ENCODE assay signal across 31 cellular contexts in the genomic region with DNA sequence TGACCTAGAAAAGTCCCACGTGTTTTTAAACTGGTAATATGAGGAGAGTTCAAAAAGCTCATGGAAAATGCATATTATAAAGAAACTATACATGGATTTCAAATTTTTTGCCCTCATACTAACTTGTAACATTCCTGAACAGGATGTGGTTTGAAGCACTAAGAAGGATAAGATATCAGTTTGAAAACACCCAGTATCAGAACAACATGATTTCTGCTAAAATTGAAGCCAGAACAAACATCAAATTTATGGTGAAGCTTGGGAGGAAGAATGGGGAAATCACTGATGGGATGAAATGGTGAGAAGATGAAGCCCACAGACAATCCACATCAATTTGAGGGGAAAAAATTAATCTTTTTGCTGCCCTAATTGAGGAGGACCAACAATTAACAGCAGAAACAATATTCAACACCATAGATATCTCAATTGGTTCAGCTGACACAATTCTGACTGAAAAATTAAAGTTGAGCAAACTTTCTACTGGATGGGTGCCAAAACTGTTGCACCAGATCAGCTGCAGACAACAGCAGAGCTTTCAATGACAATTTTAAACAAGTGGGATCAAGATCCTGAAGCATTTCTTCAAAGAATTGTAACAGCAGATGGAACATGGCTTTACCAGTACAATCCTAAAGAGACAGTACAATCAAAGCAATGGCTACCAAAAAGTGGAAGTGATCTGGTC.
DNase-seq lines count a peak whose midpoint lies in the region; ATAC-seq, FAIRE-seq and TF ChIP-seq lines count a peak whose summit lies in the region.
"Had no signal": no experiment of that assay in that cellular context is flagged by ENCODE, and none has a peak within 500 bp of the region (broad histone marks: within the 10 kb centered on the region; RNA-seq: fewer than 3 reads in every experiment).

No MANE protein-coding gene starts in this region.

- BruUV-seq in MCF 10A (replicated peaks; lab: Mats Ljungman, UMichigan) (no TSS peak), mammary epithelial cell (replicated peaks; lab: Mats Ljungman, UMichigan) (no TSS peak)

- H3K9me3 Mint-ChIP-seq in MCF 10A (ENCODE audit: unreplicated experiment): no peaks in the 10 kb centered on the region
- peaks cover 2% of the 10 kb centered on the region for H3K9me3 Mint-ChIP-seq in CD4-positive, alpha-beta T cell
- H3K9me3 Mint-ChIP-seq: activated naive CD8-positive, alpha-beta T cell treated with anti-CD3 and anti-CD28 coated beads for 36 hours had no signal

- intact Hi-C loops in MCF 10A (cut with micrococcal nuclease): no loop called here
- intact Hi-C loops in mammary epithelial cell (cut with micrococcal nuclease): no loop called here
- intact Hi-C loops in CD4-positive, alpha-beta T cell (cut with DNase I, micrococcal nuclease): no loop called here

- no peak overlapping the region for H3K27ac Mint-ChIP-seq in MCF 10A (ENCODE audit: low read depth, unreplicated experiment)
- H3K27ac Mint-ChIP-seq in CD4-positive, alpha-beta T cell: no peak overlapping the region
- H3K27ac Mint-ChIP-seq: activated CD8-positive, alpha-beta T cell treated with anti-CD3 and anti-CD28 coated beads, Interleukin-2, amount 10 ng/mL, durations not matched to agents 7 days and 5 days; activated naive CD8-positive, alpha-beta T cell treated with anti-CD3 and anti-CD28 coated beads for 36 hours; CD4-positive, CD25-positive, alpha-beta regulatory T cell; T-cell had no signal

- DNase-seq in MCF 10A (ENCODE audit: unreplicated experiment) (peak; percentile 71), mammary epithelial cell (no peak), bronchial epithelial cell (ENCODE audit: low read depth) (peak; percentile 17), fibroblast of the aortic adventitia (ENCODE audit: low read depth) (peak; percentile 71), KG1 (lab: John Stamatoyannopoulos, UW) (no peak)
- DNase-seq in activated CD4-positive, alpha-beta T cell treated with anti-CD3 and anti-CD28 coated beads for 48 hours: no peak
- no peak for DNase-seq in CD4-positive, alpha-beta T cell
- DNase-seq: 8988T; activated CD8-positive, alpha-beta T cell treated with anti-CD3 and anti-CD28 coated beads, Interleukin-2, amount 10 ng/mL, durations not matched to agents 7 days and 5 days; activated effector memory CD4-positive, alpha-beta T cell treated with Interleukin-2 at 50 U/mL for 16 hours; activated naive CD8-positive, alpha-beta T cell treated with anti-CD3 and anti-CD28 coated beads for 36 hours; CD4-positive, CD25-positive, alpha-beta regulatory T cell; cerebellar nuclear complex; GOT3; left colon; mesendoderm; naive B cell; NCI-H1105 treated with DMSO at 0.1 percent for 48 hours; NCI-H2081 treated with DMSO at 0.1 percent for 48 hours; NCI-H446; NCI-H774; sigmoid colon; stimulated activated naive CD8-positive, alpha-beta T cell treated with anti-CD3 and anti-CD28 coated beads, Interleukin-15, Interleukin-2, amounts not matched to agents 100 U/mL and 50 U/mL, for 24 hours; T-cell; testis had no signal

- H3K9ac ChIP-seq in mammary epithelial cell (ENCODE audit: insufficient read depth, low read length): no peak overlapping the region

- H3K9me3 ChIP-seq in mammary epithelial cell (replicated peaks; ENCODE audit: insufficient read depth, low read length): no peaks in the 10 kb centered on the region
- no peaks in the 10 kb centered on the region for H3K9me3 ChIP-seq in CD4-positive, alpha-beta T cell (ENCODE audit: control insufficient read depth, low read length)
- H3K9me3 ChIP-seq: gastroesophageal sphincter, neutrophil, prostate gland, sigmoid colon, testis had no signal

- no peaks in the 10 kb centered on the region for H3K36me3 Mint-ChIP-seq in MCF 10A (ENCODE audit: insufficient read depth, unreplicated experiment)
- H3K36me3 Mint-ChIP-seq in CD4-positive, alpha-beta T cell (ENCODE audit: low read depth): no peaks in the 10 kb centered on the region
- H3K36me3 Mint-ChIP-seq: activated naive CD8-positive, alpha-beta T cell treated with anti-CD3 and anti-CD28 coated beads for 36 hours; CD4-positive, CD25-positive, alpha-beta regulatory T cell; T-cell had no signal

- no peaks in the 10 kb centered on the region for H3K27me3 Mint-ChIP-seq in MCF 10A (ENCODE audit: insufficient read depth, unreplicated experiment)
- H3K27me3 Mint-ChIP-seq in CD4-positive, alpha-beta T cell: peaks cover 22% of the 10 kb centered on the region

- H3K4me2 ChIP-seq in mammary epithelial cell (ENCODE audit: insufficient read depth, low read depth, low read length): no peak overlapping the region
- H3K4me2 ChIP-seq: hepatocyte had no signal

- in situ Hi-C loops in mammary epithelial cell (cut with MboI; ENCODE audit: low sequenced_read_pairs in 2 of 2): no loop called here

- H2AFZ ChIP-seq in mammary epithelial cell (ENCODE audit: low read depth, low read length): no peak overlapping the region
- H2AFZ ChIP-seq: hepatocyte had no signal

- no peaks in the 10 kb centered on the region for H3K4me1 ChIP-seq in mammary epithelial cell (ENCODE audit: insufficient read depth, low read length)
- H3K4me1 ChIP-seq: gastroesophageal sphincter, prostate gland, sigmoid colon, testis had no signal

- H3K4me1 Mint-ChIP-seq in MCF 10A (ENCODE audit: insufficient read depth, unreplicated experiment): peaks cover 10% of the 10 kb centered on the region
- H3K4me1 Mint-ChIP-seq in CD4-positive, alpha-beta T cell (ENCODE audit: low read depth): no peaks in the 10 kb centered on the region
- H3K4me1 Mint-ChIP-seq: activated naive CD8-positive, alpha-beta T cell treated with anti-CD3 and anti-CD28 coated beads for 36 hours; CD4-positive, CD25-positive, alpha-beta regulatory T cell; T-cell had no signal

- CTCF ChIA-PET in MCF 10A (lab: Yijun Ruan, JAX): interaction anchor here (1.0 kb wide), 1 partner anchor 8 kb away, joined by 7 read pairs; no protein-coding TSS in a partner anchor
- CTCF ChIA-PET in mammary epithelial cell (lab: Charles Lee; ENCODE audit: low non-redundant PET): no interaction called here
- CTCF ChIA-PET in CD4-positive, alpha-beta T cell (lab: Charles Lee): no interaction called here

- H3K36me3 ChIP-seq in mammary epithelial cell (ENCODE audit: insufficient read depth, low read length): no peaks in the 10 kb centered on the region
- H3K36me3 ChIP-seq in bronchial epithelial cell (ENCODE audit: control insufficient read depth, insufficient read depth, low read length): no peaks in the 10 kb centered on the region
- H3K36me3 ChIP-seq: gastroesophageal sphincter, neutrophil, prostate gland, sigmoid colon had no signal

- 11% methylated on average over 1 of the region's 1 CpG for WGBS in mammary epithelial cell (ENCODE audit: low coverage, missing lambda C conversion rate)

- no peak for ATAC-seq in GM19351 (IDR thresholded peaks at IDR 0.05; ENCODE audit: unreplicated experiment)
- no peak for ATAC-seq in CD4-positive, alpha-beta T cell (ENCODE audit: poor library complexity)
- ATAC-seq: activated CD8-positive, alpha-beta T cell treated with anti-CD3 and anti-CD28 coated beads, Interleukin-2, amount 10 ng/mL, durations not matched to agents 7 days and 5 days; gastroesophageal sphincter; left colon; stimulated activated naive CD8-positive, alpha-beta T cell treated with anti-CD3 and anti-CD28 coated beads, Interleukin-15, Interleukin-2, amounts not matched to agents 100 U/mL and 50 U/mL, for 24 hours; T-cell had no signal

- no peak for FAIRE-seq in bronchial epithelial cell (lab: Jason Lieb, UNC)

- H3K27me3 ChIP-seq in mammary epithelial cell (ENCODE audit: insufficient read depth, low read length) (no peaks in the 10 kb centered on the region), bronchial epithelial cell (ENCODE audit: control insufficient read depth, insufficient read depth, low read length) (no peaks in the 10 kb centered on the region)
- no peaks in the 10 kb centered on the region for H3K27me3 ChIP-seq in CD4-positive, alpha-beta T cell (ENCODE audit: control insufficient read depth, insufficient read depth, low read length)
- H3K27me3 ChIP-seq: gastroesophageal sphincter, hepatocyte, neutrophil, sigmoid colon, testis had no signal

- no peak overlapping the region for H3K4me3 ChIP-seq in mammary epithelial cell (replicated peaks in 1 of 3; ENCODE audit: insufficient read depth in 1 of 3, low read depth in 2 of 3, low read length in 3 of 3)
- H3K4me3 ChIP-seq in bronchial epithelial cell (ENCODE audit: low read depth, low read length): no peak overlapping the region
- no peak overlapping the region for H3K4me3 ChIP-seq in fibroblast of the aortic adventitia (ENCODE audit: low read depth, low read length)
- H3K4me3 ChIP-seq: gastroesophageal sphincter, hepatocyte, prostate gland, sigmoid colon, testis had no signal

- TF ChIP-seq CTCF in MCF 10A (IDR thresholded peaks at IDR 0.05; ENCODE audit: unreplicated experiment) (no peak), mammary epithelial cell (conservative IDR thresholded peaks at IDR 0.05 in 1 of 2, IDR thresholded peaks at IDR 0.05 in 1 of 2; ENCODE audit: extremely low read depth in 1 of 2, insufficient read depth in 1 of 2, low read depth in 1 of 2, low read length in 2 of 2) (no peak), bronchial epithelial cell (IDR thresholded peaks at IDR 0.05; ENCODE audit: insufficient read depth, low read length, severe bottlenecking) (no peak), fibroblast of the aortic adventitia (IDR thresholded peaks at IDR 0.05; ENCODE audit: insufficient read depth, low read length) (no peak)
- TF ChIP-seq CTCF in CD4-positive, alpha-beta T cell (IDR thresholded peaks at IDR 0.05): no peak

- no peak overlapping the region for H3K27ac ChIP-seq in mammary epithelial cell (ENCODE audit: insufficient read depth, low read depth, low read length)
- H3K27ac ChIP-seq in CD4-positive, alpha-beta T cell (ENCODE audit: low read depth, low read length): no peak overlapping the region
- H3K27ac ChIP-seq: epithelial cell of prostate, gastroesophageal sphincter, hepatocyte, neutrophil, prostate gland, sigmoid colon, testis had no signal

- no peaks in the 10 kb centered on the region for H3K79me2 ChIP-seq in mammary epithelial cell (ENCODE audit: insufficient read depth, low read length)
- H3K79me2 ChIP-seq: hepatocyte had no signal

- dilution Hi-C loops in mammary epithelial cell (cut with HindIII; ENCODE audit: low sequenced_read_pairs): no loop called here

- POLR2A ChIA-PET in MCF 10A (lab: Yijun Ruan, JAX): interaction anchor here (0.7 to 1.1 kb wide), 3 partner anchors 9 to 120 kb away, joined by 3 to 4 read pairs (median 3); no protein-coding TSS in a partner anchor
- POLR2A ChIA-PET in CD4-positive, alpha-beta T cell (lab: Charles Lee): no interaction called here

- H3K4me3 Mint-ChIP-seq in MCF 10A (ENCODE audit: unreplicated experiment): no peak overlapping the region
- no peak overlapping the region for H3K4me3 Mint-ChIP-seq in CD4-positive, alpha-beta T cell
- H3K4me3 Mint-ChIP-seq: activated CD8-positive, alpha-beta T cell treated with anti-CD3 and anti-CD28 coated beads, Interleukin-2, amount 10 ng/mL, durations not matched to agents 7 days and 5 days; activated naive CD8-positive, alpha-beta T cell treated with anti-CD3 and anti-CD28 coated beads for 36 hours; CD4-positive, CD25-positive, alpha-beta regulatory T cell; naive B cell; T-cell had no signal

- no peaks in the 10 kb centered on the region for H4K20me1 ChIP-seq in mammary epithelial cell (ENCODE audit: insufficient read depth, low read length)

Comparison
In these comparisons a context has a peak if more than half of its experiments do, and no peak if none do; other contexts are left out.
1. DNase-seq: peak in MCF 10A (single experiment), bronchial epithelial cell (single experiment) and fibroblast of the aortic adventitia (single experiment); none in mammary epithelial cell (single experiment), KG1 (single experiment), activated CD4-positive, alpha-beta T cell treated with anti-CD3 and anti-CD28 coated beads for 48 hours (single experiment) and CD4-positive, alpha-beta T cell (0 of 10).